ENCODE assay signal across 24 cellular contexts in genomic region chr13:94292323-94292640, GRCh38.
"Had no signal": no experiment of that assay in that cellular context is flagged by ENCODE, and none has a peak within 500 bp of the region (broad histone marks: within the 10 kb centered on the region; RNA-seq: fewer than 3 reads in every experiment).

No MANE protein-coding gene starts in this region.

- H3K4me3 ChIP-seq: left lung, lung, ovary, prostate gland, sigmoid colon, spleen, suprapubic skin, thoracic aorta, tibial nerve, uterus had no signal

- H3K27me3 ChIP-seq: left lung, ovary, sigmoid colon, spleen, suprapubic skin, tibial nerve, uterus had no signal

- FAIRE-seq: islet of Langerhans, kidney, small intestine had no signal

- H3K4me1 ChIP-seq: left lung, prostate gland, sigmoid colon, spleen, suprapubic skin, tibial nerve, uterus had no signal

- H3K36me3 ChIP-seq: left lung, ovary, prostate gland, sigmoid colon, spleen, suprapubic skin, tibial nerve, uterus had no signal

- ATAC-seq: left colon; left lung; naive thymus-derived CD4-positive, alpha-beta T cell; natural killer cell treated with Interleukin-12 subunit alpha and Interleukin-12 subunit beta and Interleukin-15 and Interleukin-18, amount 100 ng/mL, for 72 hours; right cardiac atrium; stimulated activated effector memory CD8-positive, alpha-beta T cell treated with anti-CD3 and anti-CD28 coated beads, Interleukin-12 subunit alpha, Interleukin-12 subunit beta, amount 100 ng/mL, for 72 hours had no signal

- DNase-seq: hypothalamus; immature natural killer cell; kidney; left colon; left lung; mesendoderm; naive thymus-derived CD4-positive, alpha-beta T cell; ovary; retina; right cardiac atrium; sigmoid colon; spleen; stimulated activated CD4-positive, alpha-beta T cell treated with anti-CD3 and anti-CD28 coated beads, Interleukin-4, amount 100 ng/mL, for 24 hours; stimulated activated naive CD4-positive, alpha-beta T cell; uterus had no signal

- H3K27ac ChIP-seq: left lung, ovary, prostate gland, sigmoid colon, spleen, suprapubic skin, thoracic aorta, tibial nerve, uterus had no signal

- H3K9me3 ChIP-seq: left lung, ovary, prostate gland, sigmoid colon, spleen, suprapubic skin, thoracic aorta, tibial nerve, uterus had no signal
